16 cellular contexts compared by ENCODE assay signal in the genomic region with DNA sequence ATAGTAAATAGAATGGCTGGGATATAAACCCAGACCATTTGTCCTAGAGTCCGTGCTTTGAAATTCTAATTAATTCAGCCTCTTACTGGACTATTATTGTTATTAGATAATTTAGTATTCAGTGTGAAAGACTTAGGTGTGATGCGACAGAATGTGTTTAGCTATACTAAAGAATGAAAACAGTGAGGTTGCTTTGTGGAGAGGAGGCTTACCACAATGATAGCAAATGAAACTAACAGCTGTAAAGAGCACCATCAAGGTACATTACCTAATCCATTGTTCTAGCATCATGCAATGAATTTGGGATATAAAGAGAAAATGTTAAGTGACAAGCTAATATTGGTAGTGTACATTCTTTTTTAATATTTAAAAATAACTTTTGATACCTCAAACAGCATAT.
A peak's percentile ranks its signal among the peaks of the same experiment; 100 is the strongest.
DNase-seq lines count a peak whose midpoint lies in the region; ATAC-seq and TF ChIP-seq lines count a peak whose summit lies in the region.
"Had no signal": no experiment of that assay in that cellular context is flagged by ENCODE, and none has a peak within 500 bp of the region (broad histone marks: within the 10 kb centered on the region; RNA-seq: fewer than 3 reads in every experiment).

No MANE protein-coding gene starts in this region.

- no peak overlapping the region for H3K4me3 ChIP-seq in A673 (ENCODE audit: low read depth, low read length, poor library complexity, severe bottlenecking)
- H3K4me3 ChIP-seq: ovary, tibial artery had no signal

- POLR2A ChIA-PET in A673 (lab: Charles Lee; ENCODE audit: low non-redundant PET), result no interaction called here

- peak; percentile 100 for ATAC-seq in GM19035 (IDR thresholded peaks at IDR 0.05; ENCODE audit: unreplicated experiment)
- ATAC-seq in HG02588 (IDR thresholded peaks at IDR 0.05; ENCODE audit: unreplicated experiment), result peak; percentile 100
- peak; percentile 92 for ATAC-seq in HG03108 (IDR thresholded peaks at IDR 0.05; ENCODE audit: unreplicated experiment)

- H3K4me1 ChIP-seq in A673 (ENCODE audit: insufficient read depth, low read length, poor library complexity, severe bottlenecking), result no peaks in the 10 kb centered on the region
- H3K4me1 ChIP-seq: tibial artery had no signal

- TF ChIP-seq CTCF in A673 (conservative IDR thresholded peaks at IDR 0.05; ENCODE audit: low read depth, low read length), result no peak

- CTCF ChIA-PET in A673 (lab: Charles Lee), result no interaction called here

- DNase-seq in A673 (ENCODE audit: low spot score) (no peak), G401 (ENCODE audit: low spot score) (no peak), superior temporal gyrus (ENCODE audit: extremely low spot score) (no peak)
- no peak for DNase-seq in stimulated activated CD4-positive, alpha-beta T cell treated with anti-CD3 and anti-CD28 coated beads, Interleukin-4, amount 100 ng/mL, for 1 hour
- DNase-seq: activated B cell treated with CpG ODN at 0.5 μM for 24 hours; activated T-cell treated with anti-CD3 and anti-CD28 coated beads, Interleukin-2, amount 50 U/mL, for 1 hour; amygdala; CD4-positive, alpha-beta T cell; HCEC 1CT; Kasumi-1; NCI-H2081 treated with DMSO at 0.1 percent for 48 hours; ovary; tibial artery had no signal

- H3K36me3 ChIP-seq in A673 (ENCODE audit: insufficient read depth, low read length, poor library complexity, severe bottlenecking), result no peaks in the 10 kb centered on the region
- H3K36me3 ChIP-seq: ovary, tibial artery had no signal

- in situ Hi-C loops in G401 (cut with HindIII; ENCODE audit: low sequenced_read_pairs), result no loop called here

- intact Hi-C loops in A673 (cut with micrococcal nuclease; ENCODE audit: unreplicated experiment), result no loop called here

- H3K27ac ChIP-seq in A673 (ENCODE audit: low read depth, low read length, poor library complexity, severe bottlenecking), result no peak overlapping the region
- H3K27ac ChIP-seq: ovary, tibial artery had no signal

- no peaks in the 10 kb centered on the region for H3K9me3 ChIP-seq in A673 (ENCODE audit: low read depth, low read length, poor library complexity, severe bottlenecking)
- H3K9me3 ChIP-seq: ovary, tibial artery had no signal

- BruUV-seq in A673 (replicated peaks; lab: Mats Ljungman, UMichigan), result no TSS peak

- H3K27me3 ChIP-seq in A673 (replicated peaks; ENCODE audit: insufficient read depth, low read depth, low read length, poor library complexity), result no peaks in the 10 kb centered on the region
- H3K27me3 ChIP-seq: ovary, tibial artery had no signal
